14 cellular contexts compared by ENCODE assay signal in the genomic region with DNA sequence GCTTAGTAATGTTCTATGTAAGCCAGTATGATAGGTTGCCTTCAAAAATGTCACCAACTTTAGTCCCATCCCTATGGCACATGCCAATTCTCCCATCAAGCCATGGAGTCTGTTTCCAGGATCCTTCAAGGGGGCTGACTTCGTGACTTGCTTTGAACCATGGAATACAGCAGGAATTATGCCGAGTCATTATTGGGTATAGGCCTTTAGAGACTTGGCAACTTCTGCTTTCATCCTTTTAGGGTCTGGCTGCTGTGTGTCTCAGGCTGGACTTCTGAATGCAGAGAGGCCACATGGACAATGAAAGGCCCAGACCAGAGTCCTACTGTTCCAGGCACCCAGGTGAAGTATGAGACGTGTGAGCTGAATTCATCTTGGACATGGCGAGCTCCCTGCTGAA.
"Had no signal": no experiment of that assay in that cellular context is flagged by ENCODE, and none has a peak within 500 bp of the region (broad histone marks: within the 10 kb centered on the region; RNA-seq: fewer than 3 reads in every experiment).

No MANE protein-coding gene starts in this region.

- H3K27ac ChIP-seq: dorsolateral prefrontal cortex, tibial artery had no signal

- H3K36me3 ChIP-seq: tibial artery had no signal

- H3K27me3 ChIP-seq: dorsolateral prefrontal cortex, tibial artery had no signal

- H3K4me1 ChIP-seq: tibial artery had no signal

- H3K4me3 ChIP-seq: dorsolateral prefrontal cortex, tibial artery had no signal

- ATAC-seq: natural killer cell treated with Interleukin-12 subunit alpha and Interleukin-12 subunit beta and Interleukin-15 and Interleukin-18, amount 100 ng/mL, for 72 hours; stimulated activated memory B cell treated with anti-CD40 and anti-IgM and Interleukin-4, amounts not matched to agents 10 μg/mL and 1 μg/mL and 100 μg/mL, for 72 hours had no signal

- DNase-seq: activated CD4-positive, alpha-beta T cell treated with anti-CD3 and anti-CD28 coated beads, Interleukin-2, amount 50 U/mL, for 48 hours; activated naive CD4-positive, alpha-beta T cell treated with anti-CD3 and anti-CD28 coated beads, Interleukin-2, amount 10 ng/mL, durations not matched to agents 7 days and 5 days; activated T-cell treated with anti-CD3 and anti-CD28 coated beads, Interleukin-2, amount 50 U/mL, for 24 hours; dorsolateral prefrontal cortex; endodermal cell; head of caudate nucleus; kidney glomerular epithelial cell; mesenchymal stem cell; stimulated activated CD4-positive, alpha-beta T cell treated with anti-CD3 and anti-CD28 coated beads, Interleukin-2, amount 100 ng/mL, for 48 hours; tibial artery had no signal

- H3K9me3 ChIP-seq: tibial artery had no signal

- FAIRE-seq: astrocyte, urothelium cell line had no signal
